8 cellular contexts compared by ENCODE assay signal in the genomic region with DNA sequence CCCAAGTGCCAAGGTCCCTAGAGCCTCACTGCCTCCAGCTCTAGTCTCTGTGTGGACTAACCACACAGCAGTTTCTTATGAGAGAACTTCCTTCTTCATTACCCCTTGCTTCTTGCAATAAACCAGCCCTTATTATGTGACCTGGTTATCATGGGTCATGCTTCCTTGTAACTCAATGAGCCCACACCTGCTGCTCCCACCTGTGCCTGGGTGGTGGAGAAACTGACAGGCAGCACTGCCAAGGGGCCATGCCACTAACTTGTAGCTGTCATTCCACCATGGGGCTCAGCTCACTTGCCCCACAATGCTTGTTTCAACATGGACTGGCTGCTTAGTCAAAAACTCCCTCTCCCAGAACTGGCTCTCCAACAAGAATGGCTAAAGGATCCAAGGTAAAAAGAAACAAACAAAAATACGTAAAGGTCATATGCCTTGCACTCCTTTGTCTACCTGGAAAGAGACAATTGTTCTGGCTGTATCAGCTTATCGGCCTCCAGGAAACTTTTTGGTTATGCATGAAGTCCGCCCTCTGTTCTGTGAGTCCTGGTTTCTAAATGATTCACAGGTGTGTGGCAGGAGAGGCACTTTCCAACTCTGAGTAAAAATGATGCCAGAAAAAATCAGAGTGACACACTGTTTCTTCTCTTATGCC.
DNase-seq lines count a peak whose midpoint lies in the region; ATAC-seq, FAIRE-seq and TF ChIP-seq lines count a peak whose summit lies in the region.

No MANE protein-coding gene starts in this region.

- no peak overlapping the region for H3K27ac ChIP-seq in tibial nerve

- TF ChIP-seq POLR2A in tibial nerve (IDR thresholded peaks at IDR 0.05): no peak

- no peaks in the 10 kb centered on the region for H3K27me3 Mint-ChIP-seq in activated CD4-positive, alpha-beta T cell treated with anti-CD3 and anti-CD28 coated beads, Interleukin-2, amount 10 ng/mL, durations not matched to agents 7 days and 5 days

- peaks cover 22% of the 10 kb centered on the region for H3K9me3 Mint-ChIP-seq in activated CD4-positive, alpha-beta T cell treated with anti-CD3 and anti-CD28 coated beads, Interleukin-2, amount 10 ng/mL, durations not matched to agents 7 days and 5 days

- H3K4me3 ChIP-seq in tibial nerve: no peak overlapping the region

- no peak for TF ChIP-seq EP300 in tibial nerve (IDR thresholded peaks at IDR 0.05)

- no peaks in the 10 kb centered on the region for H3K27me3 ChIP-seq in tibial nerve

- H3K4me1 ChIP-seq in tibial nerve: no peaks in the 10 kb centered on the region

- H3K36me3 Mint-ChIP-seq in activated CD4-positive, alpha-beta T cell treated with anti-CD3 and anti-CD28 coated beads, Interleukin-2, amount 10 ng/mL, durations not matched to agents 7 days and 5 days (ENCODE audit: low read depth): peaks cover 20% of the 10 kb centered on the region

- DNase-seq in GM19239 (ENCODE audit: insufficient read length, low spot score) (no peak), DMS114 treated with DMSO at 0.1 percent for 48 hours (lab: John Stamatoyannopoulos, UW; ENCODE audit: unreplicated experiment) (no peak), tibial nerve (ENCODE audit: low spot score in 2 of 2) (no peak), SIG-M5 (lab: John Stamatoyannopoulos, UW) (no peak), Ammon's horn (ENCODE audit: low spot score) (no peak)
- DNase-seq in activated CD4-positive, alpha-beta T cell treated with anti-CD3 and anti-CD28 coated beads, Interleukin-2, amount 10 ng/mL, durations not matched to agents 7 days and 5 days: no peak
- DNase-seq in stimulated activated CD4-positive, alpha-beta T cell treated with anti-CD3 and anti-CD28 coated beads, Interleukin-2, amount 100 ng/mL, for 4 hours (ENCODE audit: low read depth): peak; percentile 6

- WGBS in tibial nerve, 2 donors: 88 to 94% methylated on average over 3 of the region's 3 CpGs

- POLR2A ChIA-PET in activated CD4-positive, alpha-beta T cell treated with anti-CD3 and anti-CD28 coated beads, Interleukin-2, amount 10 ng/mL, durations not matched to agents 7 days and 5 days (lab: Charles Lee): no interaction called here

- H3K27ac Mint-ChIP-seq in activated CD4-positive, alpha-beta T cell treated with anti-CD3 and anti-CD28 coated beads, Interleukin-2, amount 10 ng/mL, durations not matched to agents 7 days and 5 days: peak overlapping the region; percentile 55

- no peak for TF ChIP-seq CTCF in tibial nerve (IDR thresholded peaks at IDR 0.05)

- H3K9me3 ChIP-seq in tibial nerve: peaks cover 0 to 6% (median 0%) of the 10 kb centered on the region in 4 donors

- peak; percentile 91 for FAIRE-seq in GM19239 (lab: Jason Lieb, UNC)

- H3K36me3 ChIP-seq in tibial nerve: no peaks in the 10 kb centered on the region

- H3K4me1 Mint-ChIP-seq in activated CD4-positive, alpha-beta T cell treated with anti-CD3 and anti-CD28 coated beads, Interleukin-2, amount 10 ng/mL, durations not matched to agents 7 days and 5 days: peaks cover 40% of the 10 kb centered on the region

- CTCF ChIA-PET in activated CD4-positive, alpha-beta T cell treated with anti-CD3 and anti-CD28 coated beads, Interleukin-2, amount 10 ng/mL, durations not matched to agents 7 days and 5 days (lab: Charles Lee): interaction anchor here (0.9 to 3.0 kb wide), 7 partner anchors 8 to 46 kb away, joined by 3 to 14 read pairs (median 4); no protein-coding TSS in a partner anchor

- no peak overlapping the region for H3K4me3 Mint-ChIP-seq in activated CD4-positive, alpha-beta T cell treated with anti-CD3 and anti-CD28 coated beads, Interleukin-2, amount 10 ng/mL, durations not matched to agents 7 days and 5 days

- ATAC-seq in HG02852 (IDR thresholded peaks at IDR 0.05; ENCODE audit: unreplicated experiment): peak; percentile 91
